Comparison of ENCODE assay signal across 8 cellular contexts in the genomic region with DNA sequence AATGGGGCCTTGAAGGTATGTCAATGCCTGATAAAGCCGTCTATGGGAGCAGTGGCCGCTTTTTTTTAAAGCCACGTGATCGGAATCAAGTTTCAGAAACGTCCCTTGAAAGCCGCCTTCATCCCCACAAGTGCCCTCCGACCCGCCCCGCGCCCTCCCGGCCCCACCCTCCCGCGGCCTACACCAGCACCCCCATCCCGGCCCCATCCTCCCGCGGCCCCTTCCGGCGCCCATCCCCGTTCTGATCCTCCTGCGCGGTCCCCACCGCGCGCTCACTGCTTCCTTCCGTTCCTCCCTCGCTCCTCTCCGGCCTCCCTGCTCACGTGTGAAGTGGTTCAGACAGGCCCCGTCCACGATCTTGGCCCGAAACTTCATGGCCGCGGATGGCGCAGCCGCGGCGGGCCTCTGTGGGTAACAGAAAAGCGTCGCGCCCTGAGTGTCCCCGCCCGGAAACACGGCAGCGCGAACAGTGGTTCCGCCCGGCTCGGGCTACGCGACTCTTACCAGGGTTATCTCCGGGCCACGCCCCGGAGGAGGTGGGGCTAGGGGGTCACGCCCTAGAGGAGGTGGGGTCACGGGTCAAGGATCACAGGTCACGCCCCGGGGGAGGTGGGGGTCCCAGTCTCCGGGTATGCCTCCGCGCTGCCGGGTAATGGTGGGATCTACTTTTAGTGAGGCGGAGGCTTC. TPM values are rescaled to one million over a fixed set of nuclear protein-coding genes. Genes with fewer than 3 reads are reported as not detected.
DNase-seq lines count a peak whose midpoint lies in the region; ATAC-seq and TF ChIP-seq lines count a peak whose summit lies in the region.

HUS1 (minus strand) TSS at position 471 of the 687 bp plus-strand sequence; CDS start at position 375, 96 bp downstream.

- DNase-seq in DMS153 treated with DMSO at 0.1 percent for 48 hours (lab: John Stamatoyannopoulos, UW; ENCODE audit: unreplicated experiment) (peak; percentile 88), PC-3 (peak; percentile 86), activated T-cell treated with anti-CD3 and anti-CD28 coated beads for 48 hours (ENCODE audit: low read depth) (peak; percentile 91), epithelial cell of proximal tubule (ENCODE audit: low read depth) (no peak), mucosa of gallbladder (ENCODE audit: low spot score) (peak; percentile 84)
- peak; percentile 85 for DNase-seq in stimulated activated CD8-positive, alpha-beta memory T cell treated with anti-CD3 and anti-CD28 coated beads, Interleukin-4, amount 100 ng/mL, for 4 hours (ENCODE audit: low read depth in 2 of 2, low spot score in 1 of 2)

- H3K4me2 ChIP-seq in PC-3 (ENCODE audit: low read length) = peak within 1 kb of the TSS; percentile 99

- peaks cover 26% of the 10 kb centered on the region for H3K36me3 ChIP-seq in PC-3 (ENCODE audit: low read depth, low read length)

- no peaks in the 10 kb centered on the region for H3K27me3 ChIP-seq in PC-3 (ENCODE audit: low read length)

- no peaks in the 10 kb centered on the region for H3F3A ChIP-seq in PC-3 (ENCODE audit: low read length, unreplicated experiment)

- CTCF ChIA-PET in PC-3 (lab: Charles Lee) = no interaction called here

- peak; percentile 99 for ATAC-seq in GM21576 (IDR thresholded peaks at IDR 0.05; ENCODE audit: unreplicated experiment)
- peak; percentile 98 for ATAC-seq in PC-3

- intact Hi-C loops in PC-3 (cut with micrococcal nuclease) = loop anchor here (2.0 kb wide), 2 partner anchors 56 to 110 kb away; partner anchors contain the start of genes C7orf57 and UPP1

- POLR2A ChIA-PET in PC-3 (lab: Charles Lee; ENCODE audit: unreplicated experiment) = no interaction called here

- no peaks in the 10 kb centered on the region for H3K9me3 ChIP-seq in PC-3 (ENCODE audit: low read length)

- peaks cover 10% of the 10 kb centered on the region for H3K4me1 ChIP-seq in PC-3 (ENCODE audit: insufficient read depth, low read length)

- peak within 1 kb of the TSS; percentile 85 to 100 (median 99) for H3K27ac Mint-ChIP-seq in IgD-negative memory B cell

- BruUV-seq in PC-3 (replicated peaks; lab: Mats Ljungman, UMichigan) = no TSS peak

- peak within 1 kb of the TSS; percentile 53 for H3K27ac ChIP-seq in PC-3 (ENCODE audit: low read length)

- H3K9ac ChIP-seq in PC-3 (ENCODE audit: low read length) = peak within 1 kb of the TSS; percentile 85

- H3K9me3 Mint-ChIP-seq in IgD-negative memory B cell = peaks cover 0 to 2% (median 0%) of the 10 kb centered on the region in 3 donors

- peaks cover 20% of the 10 kb centered on the region for H3K79me2 ChIP-seq in PC-3 (ENCODE audit: low read length)

- H3K4me1 Mint-ChIP-seq in IgD-negative memory B cell = peaks cover 9 to 16% (median 14%) of the 10 kb centered on the region in 3 donors

- H3K27me3 Mint-ChIP-seq in IgD-negative memory B cell = no peaks in the 10 kb centered on the region

- H3K36me3 Mint-ChIP-seq in IgD-negative memory B cell = peaks cover 5% of the 10 kb centered on the region

- TF ChIP-seq CTCF in PC-3 (conservative IDR thresholded peaks at IDR 0.05; ENCODE audit: low read depth, low read length) (no peak), epithelial cell of proximal tubule (conservative IDR thresholded peaks at IDR 0.05; ENCODE audit: low read depth, low read length) (no peak)

- no peaks in the 10 kb centered on the region for H3K9me2 ChIP-seq in PC-3 (replicated peaks; ENCODE audit: low read length)

- H3K4me3 Mint-ChIP-seq in IgD-negative memory B cell = peak within 1 kb of the TSS; percentile 88 to 100 (median 98)

- peak within 1 kb of the TSS; percentile 66 for H2AFZ ChIP-seq in PC-3 (ENCODE audit: low read length)

- H3K4me3 ChIP-seq in PC-3 (ENCODE audit: low read length) (peak within 1 kb of the TSS; percentile 90), epithelial cell of proximal tubule (ENCODE audit: low read depth, low read length) (peak within 1 kb of the TSS; percentile 77)

- no peaks in the 10 kb centered on the region for H4K20me1 ChIP-seq in PC-3 (ENCODE audit: low read length)

RNA-seq across cellular contexts. Expression of gene HUS1, which starts in this region (rescaled TPM):
- polyA plus RNA-seq in IgD-negative memory B cell = 38.3 TPM
- total RNA-seq in PC-3 (2014; rRNA removed) (15.3 and 23.2 TPM in 2 replicates), epithelial cell of proximal tubule (10.3 and 17.1 TPM in 2 replicates), mucosa of gallbladder (27.4 TPM)
